11 cellular contexts compared by ENCODE assay signal in genomic region chr7:138396251-138397070, GRCh38.
A peak's percentile ranks its signal among the peaks of the same experiment; 100 is the strongest.
DNase-seq lines count a peak whose midpoint lies in the region; ATAC-seq and TF ChIP-seq lines count a peak whose summit lies in the region.
"Had no signal": no experiment of that assay in that cellular context is flagged by ENCODE, and none has a peak within 500 bp of the region (broad histone marks: within the 10 kb centered on the region; RNA-seq: fewer than 3 reads in every experiment).

No MANE protein-coding gene starts in this region.

- H3K27me3 ChIP-seq in body of pancreas = no peaks in the 10 kb centered on the region
- no peaks in the 10 kb centered on the region for H3K27me3 ChIP-seq in uterus

- ATAC-seq in GM19438 (IDR thresholded peaks at IDR 0.05; ENCODE audit: low read depth, unreplicated experiment) = peak; percentile 96
- peak; percentile 92 for ATAC-seq in HG03064 (IDR thresholded peaks at IDR 0.05; ENCODE audit: low read depth, unreplicated experiment)
- peak; percentile 99 for ATAC-seq in body of pancreas
- no peak for ATAC-seq in effector memory CD8-positive, alpha-beta T cell (replicated peaks)
- ATAC-seq in activated T-helper 17 cell treated with anti-CD3 and anti-CD28 coated beads, Interleukin-2, amount 50 U/mL, for 72 hours (replicated peaks) = no peak
- ATAC-seq: activated T-cell treated with anti-CD3 and anti-CD28 coated beads, Interleukin-2, amount 50 U/mL, for 4 hours had no signal

- H3K27me3 Mint-ChIP-seq in effector memory CD8-positive, alpha-beta T cell = peaks cover 0 to 6% of the 10 kb centered on the region in 2 donors
- no peaks in the 10 kb centered on the region for H3K27me3 Mint-ChIP-seq in activated T-helper 17 cell treated with anti-CD3 and anti-CD28 coated beads, Interleukin-2, amount 50 U/mL, for 72 hours
- H3K27me3 Mint-ChIP-seq: stimulated activated naive CD8-positive, alpha-beta T cell treated with anti-CD3 and anti-CD28 coated beads, Interleukin-15, Interleukin-2, amounts not matched to agents 100 ng/mL and 50 ng/mL, for 24 hours had no signal

- H3K27ac ChIP-seq in body of pancreas (peak overlapping the region in 3 of 4 donors; percentile 45 to 62 (median 48)), uterus (no peak overlapping the region)

- H3K4me3 Mint-ChIP-seq in effector memory CD8-positive, alpha-beta T cell = no peak overlapping the region
- H3K4me3 Mint-ChIP-seq in activated T-helper 17 cell treated with anti-CD3 and anti-CD28 coated beads, Interleukin-2, amount 50 U/mL, for 72 hours = no peak overlapping the region
- H3K4me3 Mint-ChIP-seq: activated T-cell treated with anti-CD3 and anti-CD28 coated beads, Interleukin-2, amount 50 U/mL, for 4 hours; HFFc6; stimulated activated naive CD8-positive, alpha-beta T cell treated with anti-CD3 and anti-CD28 coated beads, Interleukin-15, Interleukin-2, amounts not matched to agents 100 ng/mL and 50 ng/mL, for 24 hours had no signal

- DNase-seq in COLO668 (lab: John Stamatoyannopoulos, UW; ENCODE audit: unreplicated experiment) (peak; percentile 11), body of pancreas (peak; percentile 68 to 92 (median 86)), uterus (no peak), mesenteric fat pad (ENCODE audit: low spot score) (no peak)
- DNase-seq in effector memory CD8-positive, alpha-beta T cell = no peak
- DNase-seq: activated T-cell treated with anti-CD3 and anti-CD28 coated beads, Interleukin-2, amount 50 U/mL, for 4 hours; HFFc6 had no signal

- no peak overlapping the region for H3K27ac Mint-ChIP-seq in effector memory CD8-positive, alpha-beta T cell
- H3K27ac Mint-ChIP-seq in activated T-helper 17 cell treated with anti-CD3 and anti-CD28 coated beads, Interleukin-2, amount 50 U/mL, for 72 hours = no peak overlapping the region
- H3K27ac Mint-ChIP-seq: HFFc6; stimulated activated naive CD8-positive, alpha-beta T cell treated with anti-CD3 and anti-CD28 coated beads, Interleukin-15, Interleukin-2, amounts not matched to agents 100 ng/mL and 50 ng/mL, for 24 hours had no signal

- H3K4me1 Mint-ChIP-seq in effector memory CD8-positive, alpha-beta T cell (ENCODE audit: low read depth in 2 of 2) = no peaks in the 10 kb centered on the region
- no peaks in the 10 kb centered on the region for H3K4me1 Mint-ChIP-seq in activated T-helper 17 cell treated with anti-CD3 and anti-CD28 coated beads, Interleukin-2, amount 50 U/mL, for 72 hours

- intact Hi-C loops in body of pancreas (cut with DNase I) = no loop called here
- intact Hi-C loops in uterus (cut with DNase I; ENCODE audit: low total_unique reads) = no loop called here

- H3K9me3 ChIP-seq in body of pancreas (no peaks in the 10 kb centered on the region), uterus (no peaks in the 10 kb centered on the region)

- H3K4me3 ChIP-seq in body of pancreas (no peak overlapping the region), uterus (no peak overlapping the region)

- peaks cover 3% of the 10 kb centered on the region for H3K36me3 Mint-ChIP-seq in effector memory CD8-positive, alpha-beta T cell (ENCODE audit: insufficient read depth)
- no peaks in the 10 kb centered on the region for H3K36me3 Mint-ChIP-seq in activated T-helper 17 cell treated with anti-CD3 and anti-CD28 coated beads, Interleukin-2, amount 50 U/mL, for 72 hours (ENCODE audit: low read depth)

- H3K4me1 ChIP-seq in body of pancreas (peaks cover 14% of the 10 kb centered on the region), uterus (no peaks in the 10 kb centered on the region)

- TF ChIP-seq POLR2A in body of pancreas (IDR thresholded peaks at IDR 0.05) (no peak), uterus (IDR thresholded peaks at IDR 0.05) (no peak)

- 55 to 60% methylated on average over 3 of the region's 3 CpGs for WGBS in body of pancreas, 2 donors

- no peaks in the 10 kb centered on the region for H3K9me3 Mint-ChIP-seq in effector memory CD8-positive, alpha-beta T cell
- no peaks in the 10 kb centered on the region for H3K9me3 Mint-ChIP-seq in activated T-helper 17 cell treated with anti-CD3 and anti-CD28 coated beads, Interleukin-2, amount 50 U/mL, for 72 hours
- H3K9me3 Mint-ChIP-seq: activated T-cell treated with anti-CD3 and anti-CD28 coated beads, Interleukin-2, amount 50 U/mL, for 4 hours; stimulated activated naive CD8-positive, alpha-beta T cell treated with anti-CD3 and anti-CD28 coated beads, Interleukin-15, Interleukin-2, amounts not matched to agents 100 ng/mL and 50 ng/mL, for 24 hours had no signal

- no peaks in the 10 kb centered on the region for H3K36me3 ChIP-seq in body of pancreas (replicated peaks in 1 of 2; ENCODE audit: insufficient read depth in 1 of 2, low read depth in 2 of 2)
- no peaks in the 10 kb centered on the region for H3K36me3 ChIP-seq in uterus

- no peak for TF ChIP-seq CTCF in body of pancreas (IDR thresholded peaks at IDR 0.05)
- no peak for TF ChIP-seq CTCF in uterus (IDR thresholded peaks at IDR 0.05)

Comparison
In these comparisons a context has a peak if more than half of its experiments do, and no peak if none do; other contexts are left out.
1. DNase-seq: peak in COLO668 (single experiment) and body of pancreas (4 of 4); none in uterus (0 of 2), effector memory CD8-positive, alpha-beta T cell (0 of 3) and mesenteric fat pad (single experiment).
2. ATAC-seq: peak in GM19438 (single experiment), HG03064 (single experiment) and body of pancreas (single experiment); none in effector memory CD8-positive, alpha-beta T cell (single experiment) and activated T-helper 17 cell treated with anti-CD3 and anti-CD28 coated beads, Interleukin-2, amount 50 U/mL, for 72 hours (single experiment).
3. H3K27ac ChIP-seq: peak in body of pancreas (3 of 4); none in uterus (0 of 2).